In genomic region chr9:2889023-2889422, GRCh38 we compare ENCODE assay signal across 20 cellular contexts.
"Had no signal": no experiment of that assay in that cellular context is flagged by ENCODE, and none has a peak within 500 bp of the region (broad histone marks: within the 10 kb centered on the region; RNA-seq: fewer than 3 reads in every experiment).

No MANE protein-coding gene starts in this region.

- H3K9ac ChIP-seq: SK-N-SH had no signal

- H3K27me3 ChIP-seq: MG63 had no signal

- H3K36me3 ChIP-seq: MG63 had no signal

- H3K4me3 ChIP-seq: MG63 had no signal

- ATAC-seq: Panc1, PC-3, T-cell had no signal

- H3K9me3 ChIP-seq: MG63, SK-N-SH had no signal

- H3K4me2 ChIP-seq: SK-N-SH had no signal

- H3K27ac ChIP-seq: RWPE1 had no signal

- DNase-seq: KBM-7; MG63; NCI-H1092 treated with DMSO at 0.1 percent for 48 hours; NCI-H1436; NCI-H1694; NCI-H187 treated with DMSO at 0.1 percent for 48 hours; NCI-H2081; NCI-H2107; NCI-H2227 treated with DMSO at 0.1 percent for 48 hours; NCI-H524; NCI-H69; NCI-H774; NK-92 treated with Interleukin-12 subunit alpha and Interleukin-12 subunit beta, amount 100 ng/mL, for 24 hours; PC-3; SHP77; SK-N-SH; SW 1271; T-cell had no signal
